32 cellular contexts compared by ENCODE assay signal in genomic region chr4:6755088-6755753, GRCh38.
"Had no signal": no experiment of that assay in that cellular context is flagged by ENCODE, and none has a peak within 500 bp of the region (broad histone marks: within the 10 kb centered on the region; RNA-seq: fewer than 3 reads in every experiment).

No MANE protein-coding gene starts in this region.

- H3K27ac Mint-ChIP-seq: activated naive CD4-positive, alpha-beta T cell treated with anti-CD3 and anti-CD28 coated beads for 36 hours; activated naive CD8-positive, alpha-beta T cell treated with anti-CD3 and anti-CD28 coated beads for 36 hours; activated T-helper 1 cell treated with anti-CD3 and anti-CD28 coated beads, Interleukin-12 subunit alpha, Interleukin-12 subunit beta, Interleukin-2, Interleukin-4 antibody, amounts not matched to agents 30 ng/mL and 10 ng/mL and 1 ng/mL, durations not matched to agents 14 hours and 24 hours and 36 hours; brain; memory B cell; natural killer cell; stimulated activated memory B cell treated with anti-CD40 and anti-IgM and Interleukin-4, amounts not matched to agents 10 μg/mL and 1 μg/mL and 100 μg/mL, for 72 hours; T-helper 2 cell treated with Interferon-gamma antibody and Interleukin-4, amounts not matched to agents 5 μg/mL and 100 μg/mL, for 36 hours had no signal

- DNase-seq: activated CD4-positive, alpha-beta T cell treated with anti-CD3 and anti-CD28 coated beads for 48 hours; activated CD4-positive, alpha-beta T cell treated with anti-CD3 and anti-CD28 coated beads, Interleukin-2, amount 50 U/mL, for 48 hours; activated CD8-positive, alpha-beta memory T cell treated with anti-CD3 and anti-CD28 coated beads, Interleukin-2, amount 50 U/mL, for 4 hours; activated effector memory CD4-positive, alpha-beta T cell treated with anti-CD3 and anti-CD28 coated beads, Interleukin-2, amount 50 U/mL, for 16 hours; activated naive CD4-positive, alpha-beta T cell treated with anti-CD3 and anti-CD28 coated beads for 36 hours; activated naive CD8-positive, alpha-beta T cell treated with anti-CD3 and anti-CD28 coated beads for 36 hours; activated T-cell treated with anti-CD3 and anti-CD28 coated beads, Interleukin-2, amount 50 U/mL, for 1 hour; cerebellar nuclear complex; dorsolateral prefrontal cortex; effector memory CD4-positive, alpha-beta T cell; hippocampal formation; left cardiac atrium; natural killer cell; sigmoid colon; small intestine; stimulated activated CD4-positive, alpha-beta T cell treated with anti-CD3 and anti-CD28 coated beads, Interleukin-1b, Interleukin-23, amount 100 ng/mL, for 48 hours; stimulated activated CD4-positive, alpha-beta T cell treated with anti-CD3 and anti-CD28 coated beads, Interleukin-4, amount 100 ng/mL, for 4 hours; stimulated activated CD8-positive, alpha-beta memory T cell treated with anti-CD3 and anti-CD28 coated beads, Interleukin-4, amount 100 ng/mL, for 48 hours; stomach; T-helper 1 cell; tibial artery had no signal

- H3K9me3 Mint-ChIP-seq: activated naive CD4-positive, alpha-beta T cell treated with anti-CD3 and anti-CD28 coated beads for 36 hours; activated naive CD8-positive, alpha-beta T cell treated with anti-CD3 and anti-CD28 coated beads for 36 hours; activated T-helper 1 cell treated with anti-CD3 and anti-CD28 coated beads, Interleukin-12 subunit alpha, Interleukin-12 subunit beta, Interleukin-2, Interleukin-4 antibody, amounts not matched to agents 30 ng/mL and 10 ng/mL and 1 ng/mL, durations not matched to agents 14 hours and 24 hours and 36 hours; memory B cell; natural killer cell; stimulated activated memory B cell treated with anti-CD40 and anti-IgM and Interleukin-4, amounts not matched to agents 10 μg/mL and 1 μg/mL and 100 μg/mL, for 72 hours; T-helper 2 cell treated with Interferon-gamma antibody and Interleukin-4, amounts not matched to agents 5 μg/mL and 100 μg/mL, for 36 hours had no signal

- H3K27ac ChIP-seq: adrenal gland, ascending aorta, cardiac muscle cell, coronary artery, dorsolateral prefrontal cortex, sigmoid colon, stomach, tibial artery, VCaP had no signal

- H3K4me3 ChIP-seq: adrenal gland, ascending aorta, cardiac muscle cell, coronary artery, dorsolateral prefrontal cortex, sigmoid colon, stomach, tibial artery had no signal

- H3K36me3 ChIP-seq: adrenal gland, ascending aorta, cardiac muscle cell, sigmoid colon, stomach, tibial artery had no signal

- H3K4me1 Mint-ChIP-seq: brain; memory B cell; stimulated activated memory B cell treated with anti-CD40 and anti-IgM and Interleukin-4, amounts not matched to agents 10 μg/mL and 1 μg/mL and 100 μg/mL, for 72 hours had no signal

- H3K9me3 ChIP-seq: adrenal gland, ascending aorta, sigmoid colon, stomach, tibial artery had no signal

- H3K27me3 ChIP-seq: adrenal gland, ascending aorta, cardiac muscle cell, dorsolateral prefrontal cortex, sigmoid colon, stomach, tibial artery had no signal

- H3K27me3 Mint-ChIP-seq: activated naive CD8-positive, alpha-beta T cell treated with anti-CD3 and anti-CD28 coated beads for 36 hours; brain had no signal

- ATAC-seq: activated CD4-positive, CD25-positive, alpha-beta regulatory T cell treated with anti-CD3 and anti-CD28 coated beads, Interleukin-2, amount 50 U/mL, for 24 hours; left cardiac atrium; natural killer cell; stimulated activated memory B cell treated with anti-CD40 and anti-IgM and Interleukin-4, amounts not matched to agents 10 μg/mL and 1 μg/mL and 100 μg/mL, for 72 hours had no signal

- H3K4me1 ChIP-seq: adrenal gland, ascending aorta, sigmoid colon, tibial artery had no signal

- H3K36me3 Mint-ChIP-seq: activated naive CD8-positive, alpha-beta T cell treated with anti-CD3 and anti-CD28 coated beads for 36 hours; brain; memory B cell; natural killer cell; stimulated activated memory B cell treated with anti-CD40 and anti-IgM and Interleukin-4, amounts not matched to agents 10 μg/mL and 1 μg/mL and 100 μg/mL, for 72 hours had no signal

- H3K4me3 Mint-ChIP-seq: activated naive CD4-positive, alpha-beta T cell treated with anti-CD3 and anti-CD28 coated beads for 36 hours; activated naive CD8-positive, alpha-beta T cell treated with anti-CD3 and anti-CD28 coated beads for 36 hours; activated T-helper 1 cell treated with anti-CD3 and anti-CD28 coated beads, Interleukin-12 subunit alpha, Interleukin-12 subunit beta, Interleukin-2, Interleukin-4 antibody, amounts not matched to agents 30 ng/mL and 10 ng/mL and 1 ng/mL, durations not matched to agents 14 hours and 24 hours and 36 hours; brain; memory B cell; natural killer cell; stimulated activated memory B cell treated with anti-CD40 and anti-IgM and Interleukin-4, amounts not matched to agents 10 μg/mL and 1 μg/mL and 100 μg/mL, for 72 hours; T-helper 2 cell treated with Interferon-gamma antibody and Interleukin-4, amounts not matched to agents 5 μg/mL and 100 μg/mL, for 36 hours had no signal
